Comparison of ENCODE assay signal across 1 cellular context in the genomic region with DNA sequence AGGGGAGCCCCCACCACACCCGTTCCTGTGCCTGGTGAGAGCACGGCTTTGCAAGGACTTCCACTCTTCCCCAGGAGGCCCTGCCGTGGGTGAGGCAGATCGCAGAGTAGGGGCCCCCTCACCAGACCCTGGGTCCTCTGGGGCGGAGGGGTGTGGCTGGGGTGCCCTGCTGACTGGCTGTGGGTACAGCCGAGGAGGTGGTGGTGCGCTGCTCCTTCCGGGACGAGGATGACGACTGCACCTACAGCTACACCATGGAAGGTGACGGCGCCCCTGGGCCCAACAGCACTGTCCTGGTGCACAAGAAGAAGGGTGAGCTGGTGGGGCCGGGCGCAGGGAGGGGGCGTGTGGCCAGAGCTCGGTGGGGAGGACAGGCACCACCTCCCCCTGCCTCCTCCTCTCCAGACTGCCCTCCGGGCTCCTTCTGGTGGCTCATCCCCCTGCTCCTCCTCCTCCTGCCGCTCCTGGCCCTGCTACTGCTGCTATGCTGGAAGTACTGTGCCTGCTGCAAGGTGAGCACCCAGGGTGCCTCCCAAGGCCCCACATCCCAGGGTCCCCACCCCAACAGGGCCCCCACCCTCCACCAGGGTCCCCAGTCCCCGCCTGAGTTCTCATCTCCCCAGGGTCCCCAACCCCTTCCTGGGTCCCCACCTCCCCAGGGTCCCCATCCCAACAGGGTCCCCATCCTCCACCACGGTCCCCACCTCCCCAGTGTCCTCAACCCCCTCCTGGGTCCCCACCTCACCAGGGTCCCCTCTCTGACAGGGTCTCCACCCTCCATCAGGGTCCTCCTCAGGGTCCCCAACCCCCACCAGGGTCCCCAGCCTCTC.
TF ChIP-seq lines count a peak whose summit lies in the region.

No MANE protein-coding gene starts in this region.

TF ChIP-seq in HepG2, 621 proteins besides CTCF, POLR2A, EP300 and RAD21:
- no peak for TF ChIP-seq FLYWCH1 (CRISPR knock-in tag; IDR thresholded peaks at IDR 0.05)
- TF ChIP-seq, protein P1, sequence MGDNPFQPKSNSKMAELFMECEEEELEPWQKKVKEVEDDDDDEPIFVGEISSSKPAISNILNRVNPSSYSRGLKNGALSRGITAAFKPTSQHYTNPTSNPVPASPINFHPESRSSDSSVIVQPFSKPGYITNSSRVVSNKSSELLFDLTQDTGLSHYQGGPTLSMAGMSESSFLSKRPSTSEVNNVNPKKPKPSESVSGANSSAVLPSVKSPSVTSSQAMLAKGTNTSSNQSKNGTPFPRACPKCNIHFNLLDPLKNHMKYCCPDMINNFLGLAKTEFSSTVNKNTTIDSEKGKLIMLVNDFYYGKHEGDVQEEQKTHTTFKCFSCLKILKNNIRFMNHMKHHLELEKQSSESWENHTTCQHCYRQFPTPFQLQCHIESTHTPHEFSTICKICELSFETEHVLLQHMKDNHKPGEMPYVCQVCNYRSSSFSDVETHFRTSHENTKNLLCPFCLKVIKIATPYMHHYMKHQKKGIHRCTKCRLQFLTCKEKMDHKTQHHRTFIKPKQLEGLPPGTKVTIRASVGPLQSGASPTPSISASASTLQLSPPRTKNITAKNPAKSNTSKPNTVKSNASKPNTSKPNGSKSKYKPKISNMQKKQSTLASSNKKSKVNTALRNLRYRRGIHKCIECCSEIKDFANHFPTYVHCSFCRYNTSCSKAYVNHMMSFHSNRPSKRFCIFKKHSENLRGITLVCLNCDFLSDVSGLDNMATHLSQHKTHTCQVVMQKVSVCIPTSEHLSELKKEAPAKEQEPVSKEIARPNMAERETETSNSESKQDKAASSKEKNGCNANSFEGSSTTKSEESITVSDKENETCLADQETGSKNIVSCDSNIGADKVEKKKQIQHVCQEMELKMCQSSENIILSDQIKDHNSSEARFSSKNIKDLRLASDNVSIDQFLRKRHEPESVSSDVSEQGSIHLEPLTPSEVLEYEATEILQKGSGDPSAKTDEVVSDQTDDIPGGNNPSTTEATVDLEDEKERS (CRISPR knock-in tag; IDR thresholded peaks at IDR 0.05): no peak
- no peak for TF ChIP-seq IKZF4 (CRISPR knock-in tag; IDR thresholded peaks at IDR 0.05; ENCODE audit: borderline replicate concordance, low read depth, not compliant biosample characterization)
- TF ChIP-seq NFATC3 (CRISPR knock-in tag; IDR thresholded peaks at IDR 0.05): no peak
- TF ChIP-seq ZNF263 (CRISPR knock-in tag; IDR thresholded peaks at IDR 0.05): peak; percentile 92
- TF ChIP-seq HMG20B (CRISPR knock-in tag; conservative IDR thresholded peaks at IDR 0.05): no peak
- no peak for TF ChIP-seq GATA4 (IDR thresholded peaks at IDR 0.05; ENCODE audit: borderline replicate concordance, low read depth)
- TF ChIP-seq, protein P2, sequence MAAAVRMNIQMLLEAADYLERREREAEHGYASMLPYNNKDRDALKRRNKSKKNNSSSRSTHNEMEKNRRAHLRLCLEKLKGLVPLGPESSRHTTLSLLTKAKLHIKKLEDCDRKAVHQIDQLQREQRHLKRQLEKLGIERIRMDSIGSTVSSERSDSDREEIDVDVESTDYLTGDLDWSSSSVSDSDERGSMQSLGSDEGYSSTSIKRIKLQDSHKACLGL (CRISPR knock-in tag; IDR thresholded peaks at IDR 0.05): no peak
- TF ChIP-seq NR3C1 (CRISPR knock-in tag; IDR thresholded peaks at IDR 0.05): no peak
- TF ChIP-seq ZFAT (CRISPR knock-in tag; conservative IDR thresholded peaks at IDR 0.05): no peak
- no peak for TF ChIP-seq KDM6A (CRISPR knock-in tag; IDR thresholded peaks at IDR 0.05; ENCODE audit: low read depth)
- TF ChIP-seq, protein P3, sequence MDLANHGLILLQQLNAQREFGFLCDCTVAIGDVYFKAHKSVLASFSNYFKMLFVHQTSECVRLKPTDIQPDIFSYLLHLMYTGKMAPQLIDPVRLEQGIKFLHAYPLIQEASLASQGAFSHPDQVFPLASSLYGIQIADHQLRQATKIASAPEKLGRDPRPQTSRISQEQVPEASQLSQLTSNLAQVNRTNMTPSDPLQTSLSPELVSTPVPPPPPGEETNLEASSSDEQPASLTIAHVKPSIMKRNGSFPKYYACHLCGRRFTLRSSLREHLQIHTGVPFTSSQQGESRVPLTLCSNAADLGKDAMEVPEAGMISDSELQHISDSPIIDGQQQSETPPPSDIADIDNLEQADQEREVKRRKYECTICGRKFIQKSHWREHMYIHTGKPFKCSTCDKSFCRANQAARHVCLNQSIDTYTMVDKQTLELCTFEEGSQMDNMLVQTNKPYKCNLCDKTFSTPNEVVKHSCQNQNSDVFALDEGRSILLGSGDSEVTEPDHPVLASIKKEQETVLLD (CRISPR knock-in tag; IDR thresholded peaks at IDR 0.05; ENCODE audit: low read depth): no peak
- TF ChIP-seq IRF1 (CRISPR knock-in tag; IDR thresholded peaks at IDR 0.05; ENCODE audit: low read depth): peak; percentile 11; the same call in 1 of the 2 replicates
TF ChIP-seq in HepG2: peak in this region for 2.
